ENCODE assay signal across 8 cellular contexts in genomic region chr4:10116625-10117423, GRCh38. TPM values are rescaled to one million over a fixed set of nuclear protein-coding genes. Genes with fewer than 3 reads are reported as not detected.
DNase-seq lines count a peak whose midpoint lies in the region; ATAC-seq and TF ChIP-seq lines count a peak whose summit lies in the region.

A gene with protein sequence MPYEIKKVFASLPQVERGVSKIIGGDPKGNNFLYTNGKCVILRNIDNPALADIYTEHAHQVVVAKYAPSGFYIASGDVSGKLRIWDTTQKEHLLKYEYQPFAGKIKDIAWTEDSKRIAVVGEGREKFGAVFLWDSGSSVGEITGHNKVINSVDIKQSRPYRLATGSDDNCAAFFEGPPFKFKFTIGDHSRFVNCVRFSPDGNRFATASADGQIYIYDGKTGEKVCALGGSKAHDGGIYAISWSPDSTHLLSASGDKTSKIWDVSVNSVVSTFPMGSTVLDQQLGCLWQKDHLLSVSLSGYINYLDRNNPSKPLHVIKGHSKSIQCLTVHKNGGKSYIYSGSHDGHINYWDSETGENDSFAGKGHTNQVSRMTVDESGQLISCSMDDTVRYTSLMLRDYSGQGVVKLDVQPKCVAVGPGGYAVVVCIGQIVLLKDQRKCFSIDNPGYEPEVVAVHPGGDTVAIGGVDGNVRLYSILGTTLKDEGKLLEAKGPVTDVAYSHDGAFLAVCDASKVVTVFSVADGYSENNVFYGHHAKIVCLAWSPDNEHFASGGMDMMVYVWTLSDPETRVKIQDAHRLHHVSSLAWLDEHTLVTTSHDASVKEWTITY (minus strand): TSS chr4:10116799. CDS start chr4:10116666, 133 bp downstream.

- intact Hi-C loops in dorsolateral prefrontal cortex (cut with DNase I) (loop anchor here (5.0 kb wide), 4 partner anchors 40 to 180 kb away; partner anchors contain the start of gene SLC2A9 (in 1 of the 2)), lower leg skin (cut with DNase I; ENCODE audit: low total_unique reads) (no loop called here)

- peaks cover 36% of the 10 kb centered on the region for H3K36me3 ChIP-seq in CD4-positive, CD25-positive, alpha-beta regulatory T cell (ENCODE audit: control insufficient read depth, insufficient read depth, low read length)

- H3K36me3 Mint-ChIP-seq in CD4-positive, CD25-positive, alpha-beta regulatory T cell = peaks cover 33% of the 10 kb centered on the region
- H3K36me3 Mint-ChIP-seq in activated CD4-positive, alpha-beta memory T cell treated with anti-CD3 and anti-CD28 coated beads, Interleukin-2, amount 10 ng/mL, durations not matched to agents 7 days and 5 days (ENCODE audit: low read depth) = peaks cover 48% of the 10 kb centered on the region

- peaks cover 18 to 65% (median 47%) of the 10 kb centered on the region in 4 donors for H3K4me1 Mint-ChIP-seq in CD4-positive, CD25-positive, alpha-beta regulatory T cell
- H3K4me1 Mint-ChIP-seq in activated CD4-positive, alpha-beta memory T cell treated with anti-CD3 and anti-CD28 coated beads, Interleukin-2, amount 10 ng/mL, durations not matched to agents 7 days and 5 days = peaks cover 56% of the 10 kb centered on the region

- DNase-seq in CD4-positive, CD25-positive, alpha-beta regulatory T cell = peak; percentile 87 to 95 (median 89)
- DNase-seq in NCI-H82 (lab: John Stamatoyannopoulos, UW) = peak; percentile 92
- DNase-seq in activated CD4-positive, alpha-beta memory T cell treated with anti-CD3 and anti-CD28 coated beads, Interleukin-2, amount 10 ng/mL, durations not matched to agents 7 days and 5 days = peak; percentile 95
- DNase-seq in dorsolateral prefrontal cortex = peak; percentile 88 to 95 (median 93)
- DNase-seq in lower leg skin (ENCODE audit: low spot score in 2 of 2) = peak; percentile 96 to 99
- peak; percentile 91 to 95 for DNase-seq in stimulated activated CD4-positive, alpha-beta T cell treated with anti-CD3 and anti-CD28 coated beads, Interleukin-4, amount 100 ng/mL, for 4 hours

- H3K4me3 Mint-ChIP-seq in CD4-positive, CD25-positive, alpha-beta regulatory T cell = peak within 1 kb of the TSS; percentile 95 to 99 (median 96)
- H3K4me3 Mint-ChIP-seq in activated CD4-positive, alpha-beta memory T cell treated with anti-CD3 and anti-CD28 coated beads, Interleukin-2, amount 10 ng/mL, durations not matched to agents 7 days and 5 days = peak within 1 kb of the TSS; percentile 94

- TF ChIP-seq CTCF in dorsolateral prefrontal cortex (IDR thresholded peaks at IDR 0.05 in 54 of 56, conservative IDR thresholded peaks at IDR 0.05 in 2 of 56; ENCODE audit: low read depth in 1 of 56, partially characterized antibody in 56 of 56) (peak in 15 of 56 donors; percentile 3 to 48 (median 18)), lower leg skin (IDR thresholded peaks at IDR 0.05) (no peak)

- peak within 1 kb of the TSS; percentile 96 for H3K27ac ChIP-seq in CD4-positive, CD25-positive, alpha-beta regulatory T cell (ENCODE audit: insufficient read depth, low read length, poor library complexity, severe bottlenecking)
- H3K27ac ChIP-seq in dorsolateral prefrontal cortex = peak within 1 kb of the TSS; percentile 72 to 99 (median 92)

- peak within 1 kb of the TSS; percentile 83 for H3K4me3 ChIP-seq in CD4-positive, CD25-positive, alpha-beta regulatory T cell (ENCODE audit: low read depth, low read length)
- H3K4me3 ChIP-seq in dorsolateral prefrontal cortex (peak within 1 kb of the TSS; percentile 60 to 89 (median 78)), lower leg skin (ENCODE audit: low read depth, poor library complexity, severe bottlenecking) (peak within 1 kb of the TSS; percentile 54)

- ATAC-seq in CD4-positive, CD25-positive, alpha-beta regulatory T cell (ENCODE audit: low read depth in 2 of 2) = peak; percentile 82
- ATAC-seq in GM19438 (IDR thresholded peaks at IDR 0.05; ENCODE audit: low read depth, unreplicated experiment) = peak; percentile 76
- peak; percentile 92 for ATAC-seq in HG03571 (IDR thresholded peaks at IDR 0.05; ENCODE audit: unreplicated experiment)

- CTCF ChIA-PET in activated CD4-positive, alpha-beta memory T cell treated with anti-CD3 and anti-CD28 coated beads, Interleukin-2, amount 10 ng/mL, durations not matched to agents 7 days and 5 days (lab: Charles Lee) = interaction anchor here (1.0 to 6.1 kb wide), 12 partner anchors 8 to 344 kb away, joined by 3 to 26 read pairs (median 4); no protein-coding TSS in a partner anchor

- peaks cover 4% of the 10 kb centered on the region for H3K27me3 Mint-ChIP-seq in CD4-positive, CD25-positive, alpha-beta regulatory T cell
- no peaks in the 10 kb centered on the region for H3K27me3 Mint-ChIP-seq in activated CD4-positive, alpha-beta memory T cell treated with anti-CD3 and anti-CD28 coated beads, Interleukin-2, amount 10 ng/mL, durations not matched to agents 7 days and 5 days

- TF ChIP-seq POLR2A in lower leg skin (IDR thresholded peaks at IDR 0.05) = peak in 1 of 2 donors; percentile 87

- H3K4me1 ChIP-seq in CD4-positive, CD25-positive, alpha-beta regulatory T cell (ENCODE audit: control insufficient read depth, insufficient read depth, low read length, poor library complexity, severe bottlenecking) = peaks cover 65% of the 10 kb centered on the region

- no peaks in the 10 kb centered on the region for H3K9me3 Mint-ChIP-seq in CD4-positive, CD25-positive, alpha-beta regulatory T cell
- no peaks in the 10 kb centered on the region for H3K9me3 Mint-ChIP-seq in activated CD4-positive, alpha-beta memory T cell treated with anti-CD3 and anti-CD28 coated beads, Interleukin-2, amount 10 ng/mL, durations not matched to agents 7 days and 5 days

- H3K27ac Mint-ChIP-seq in CD4-positive, CD25-positive, alpha-beta regulatory T cell = peak within 1 kb of the TSS; percentile 99
- peak within 1 kb of the TSS; percentile 97 for H3K27ac Mint-ChIP-seq in activated CD4-positive, alpha-beta memory T cell treated with anti-CD3 and anti-CD28 coated beads, Interleukin-2, amount 10 ng/mL, durations not matched to agents 7 days and 5 days

- H3K27me3 ChIP-seq in CD4-positive, CD25-positive, alpha-beta regulatory T cell (ENCODE audit: control insufficient read depth, insufficient read depth, low read length) = no peaks in the 10 kb centered on the region
- no peaks in the 10 kb centered on the region for H3K27me3 ChIP-seq in dorsolateral prefrontal cortex

- 0 to 1% methylated on average over 22 to 50 of the region's 90 CpGs for WGBS in lower leg skin, 2 donors

- H3K9me3 ChIP-seq in CD4-positive, CD25-positive, alpha-beta regulatory T cell (ENCODE audit: control insufficient read depth in 2 of 2, low read length in 2 of 2) = no peaks in the 10 kb centered on the region

- POLR2A ChIA-PET in activated CD4-positive, alpha-beta memory T cell treated with anti-CD3 and anti-CD28 coated beads, Interleukin-2, amount 10 ng/mL, durations not matched to agents 7 days and 5 days (lab: Charles Lee) = interaction anchor here (0.8 to 21.9 kb wide), 24 partner anchors 9 to 559 kb away, joined by 3 to 503 read pairs (median 4); partner anchors contain the start of gene ZNF518B

RNA-seq across cellular contexts. Expression of the gene that starts here (rescaled TPM):
- 326 TPM for total RNA-seq in CD4-positive, CD25-positive, alpha-beta regulatory T cell
- 100 to 1,000 TPM; 312 to 422 (median 370) TPM for polyA plus RNA-seq in CD4-positive, CD25-positive, alpha-beta regulatory T cell
- 100 to 1,000 TPM; 463 to 465 TPM for total RNA-seq in activated CD4-positive, alpha-beta memory T cell treated with anti-CD3 and anti-CD28 coated beads, Interleukin-2, amount 10 ng/mL, durations not matched to agents 7 days and 5 days
- total RNA-seq in dorsolateral prefrontal cortex (100 to 1,000 TPM in 77 of 120 experiments, 10 to 100 TPM in 43; 67.7 to 164 (median 107) TPM), lower leg skin (100 to 1,000 TPM in 3 of 4 donors, 10 to 100 TPM in 1; 83.2 to 163 (median 144) TPM)

Comparison
In these comparisons a context has a peak if more than half of its experiments do, and no peak if none do; other contexts are left out.
1. Peak in every context shown above with its lines: DNase-seq, ATAC-seq, H3K4me3 ChIP-seq and H3K27ac ChIP-seq.